Comparison of ENCODE assay signal across 34 cellular contexts in genomic region chr6:28360961-28361360, GRCh38.
"Had no signal": no experiment of that assay in that cellular context is flagged by ENCODE, and none has a peak within 500 bp of the region (broad histone marks: within the 10 kb centered on the region; RNA-seq: fewer than 3 reads in every experiment).

No MANE protein-coding gene starts in this region.

- H3K9me3 ChIP-seq: MG63 had no signal

- H3K27me3 ChIP-seq: MG63 had no signal

- H3K27ac ChIP-seq: KMS-11 had no signal

- H3K36me3 ChIP-seq: MG63 had no signal

- H3K9ac ChIP-seq: KMS-11 had no signal

- DNase-seq: Kasumi-1, MG63, MM.1S, MV-4-11, NCI-H1048, NCI-H1092, NCI-H1092 treated with DMSO at 0.1 percent for 48 hours, NCI-H1105, NCI-H1105 treated with DMSO at 0.1 percent for 48 hours, NCI-H1417, NCI-H1417 treated with DMSO at 0.1 percent for 48 hours, NCI-H1436, NCI-H1436 treated with DMSO at 0.1 percent for 48 hours, NCI-H146, NCI-H1694, NCI-H1694 treated with DMSO at 0.1 percent for 48 hours, NCI-H187, NCI-H187 treated with DMSO at 0.1 percent for 48 hours, NCI-H1930, NCI-H2029, NCI-H2029 treated with DMSO at 0.1 percent for 48 hours, NCI-H2081, NCI-H2081 treated with DMSO at 0.1 percent for 48 hours, NCI-H2107, NCI-H2171, NCI-H2171 treated with DMSO at 0.1 percent for 48 hours, NCI-H2227 treated with DMSO at 0.1 percent for 48 hours, NCI-H226, NCI-H345, NCI-H446, NCI-H446 treated with DMSO at 0.1 percent for 48 hours, NCI-H510A, NCI-H510A treated with DMSO at 0.1 percent for 48 hours had no signal

- H3K4me3 ChIP-seq: MG63 had no signal

- H3K4me2 ChIP-seq: KMS-11 had no signal
